Comparison of ENCODE assay signal across 8 cellular contexts in the genomic region with DNA sequence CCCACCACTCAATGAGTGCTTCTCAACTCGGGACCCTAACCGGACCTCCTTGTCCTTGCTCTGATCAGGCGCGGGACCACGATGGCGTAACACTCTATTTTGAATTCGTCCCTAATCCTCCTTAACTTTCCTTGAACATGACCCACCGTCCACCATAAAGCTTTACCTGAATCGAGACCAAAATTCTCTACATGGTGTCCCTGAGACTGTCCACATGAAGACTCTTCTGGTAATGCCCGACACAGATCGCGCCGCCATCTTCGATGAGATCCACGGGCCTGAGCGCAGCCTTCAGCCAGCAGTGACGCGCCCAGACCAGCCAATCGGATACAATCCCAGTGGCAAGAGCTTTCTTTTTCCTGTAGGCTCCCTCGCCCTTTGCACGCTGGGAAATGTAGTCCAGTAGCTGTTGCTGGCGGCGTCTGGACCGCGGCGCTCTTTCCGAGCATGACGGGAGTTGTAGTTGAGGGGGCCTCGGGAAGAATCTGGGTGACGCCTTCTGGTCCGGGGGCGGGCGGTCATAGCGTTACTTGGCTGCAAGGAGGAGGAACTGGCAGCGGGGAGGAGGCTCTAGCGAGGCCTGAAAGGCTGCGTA. TPM values are rescaled to one million over a fixed set of nuclear protein-coding genes. Genes with fewer than 3 reads are reported as not detected.
DNase-seq lines count a peak whose midpoint lies in the region; ATAC-seq and TF ChIP-seq lines count a peak whose summit lies in the region.

A gene (minus strand): TSS at position 284 of the 595 bp plus-strand sequence. CDS start 26 bp downstream, at position 258.
A gene (plus strand): TSS at position 517 of the 595 bp plus-strand sequence. CDS start 306 bp downstream, outside the sequence.

- H3K27me3 ChIP-seq in SU-DHL-6 (ENCODE audit: low read length) (no peaks in the 10 kb centered on the region), cardiac muscle cell (no peaks in the 10 kb centered on the region), parathyroid adenoma (ENCODE audit: control insufficient read depth, insufficient read depth, low read length) (no peaks in the 10 kb centered on the region), tibial nerve (no peaks in the 10 kb centered on the region)

- peaks cover 41% of the 10 kb centered on the region for H3K9me3 Mint-ChIP-seq in activated naive CD8-positive, alpha-beta T cell treated with anti-CD3 and anti-CD28 coated beads, Interleukin-2, amount 50 U/mL, for 24 hours

- no peaks in the 10 kb centered on the region for H4K20me1 ChIP-seq in SU-DHL-6 (ENCODE audit: low read depth, low read length)

- peak; percentile 83 to 98 for TF ChIP-seq EP300 in tibial nerve (IDR thresholded peaks at IDR 0.05)

- DNase-seq in NCI-H128 (lab: John Stamatoyannopoulos, UW; ENCODE audit: unreplicated experiment) = peak; percentile 95
- DNase-seq in activated naive CD8-positive, alpha-beta T cell treated with anti-CD3 and anti-CD28 coated beads, Interleukin-2, amount 50 U/mL, for 24 hours = peak; percentile 92
- DNase-seq in cardiac muscle cell (ENCODE audit: low read depth in 1 of 2, low spot score in 1 of 2) = peak; percentile 98 to 99
- DNase-seq in tibial nerve (ENCODE audit: low spot score in 2 of 2) = peak; percentile 97 to 99

- H3K9ac ChIP-seq in SU-DHL-6 (ENCODE audit: low read length) = peak within 1 kb of the TSS; percentile 82
- H3K9ac ChIP-seq in parathyroid adenoma = peak within 1 kb of the TSS; percentile 37

- no peaks in the 10 kb centered on the region for H3K27me3 Mint-ChIP-seq in activated naive CD8-positive, alpha-beta T cell treated with anti-CD3 and anti-CD28 coated beads, Interleukin-2, amount 50 U/mL, for 24 hours

- H3K4me1 ChIP-seq in cardiac muscle cell (ENCODE audit: low read depth) (peaks cover 24% of the 10 kb centered on the region), parathyroid adenoma (peaks cover 2% of the 10 kb centered on the region), tibial nerve (peaks cover 0 to 46% (median 18%) of the 10 kb centered on the region in 4 donors)

- no peaks in the 10 kb centered on the region for H3K9me2 ChIP-seq in SU-DHL-6 (replicated peaks; ENCODE audit: insufficient read depth, low read length)

- TF ChIP-seq CTCF in SU-DHL-6 (IDR thresholded peaks at IDR 0.05; ENCODE audit: insufficient read depth, low read length, poor library complexity, severe bottlenecking) = no peak
- no peak for TF ChIP-seq CTCF in cardiac muscle cell (IDR thresholded peaks at IDR 0.05; ENCODE audit: low read depth, low read length)
- TF ChIP-seq CTCF in parathyroid adenoma (IDR thresholded peaks at IDR 0.05) = no peak
- peak in 1 of 5 experiments; percentile 34 for TF ChIP-seq CTCF in tibial nerve (IDR thresholded peaks at IDR 0.05)

- WGBS in tibial nerve, 2 donors = 1% methylated on average over 34 to 37 of the region's 37 CpGs

- H3K9me3 ChIP-seq in SU-DHL-6 (ENCODE audit: insufficient read depth, low read length) = no peaks in the 10 kb centered on the region
- no peaks in the 10 kb centered on the region for H3K9me3 ChIP-seq in cardiac muscle cell (ENCODE audit: low read depth)
- H3K9me3 ChIP-seq in parathyroid adenoma (ENCODE audit: control insufficient read depth, low read length) = no peaks in the 10 kb centered on the region
- peaks cover 0 to 26% (median 0%) of the 10 kb centered on the region in 4 donors for H3K9me3 ChIP-seq in tibial nerve

- peak within 1 kb of the TSS; percentile 99 for H3K4me3 Mint-ChIP-seq in activated naive CD8-positive, alpha-beta T cell treated with anti-CD3 and anti-CD28 coated beads, Interleukin-2, amount 50 U/mL, for 24 hours

- peak within 1 kb of the TSS; percentile 99 for H3K27ac Mint-ChIP-seq in activated naive CD8-positive, alpha-beta T cell treated with anti-CD3 and anti-CD28 coated beads, Interleukin-2, amount 50 U/mL, for 24 hours

- H3K36me3 Mint-ChIP-seq in activated naive CD8-positive, alpha-beta T cell treated with anti-CD3 and anti-CD28 coated beads, Interleukin-2, amount 50 U/mL, for 24 hours (ENCODE audit: low read depth) = peaks cover 76% of the 10 kb centered on the region

- TF ChIP-seq POLR2A in GM10847 (IDR thresholded peaks at IDR 0.05; ENCODE audit: extremely low read depth, insufficient read length) (peak; percentile 82), tibial nerve (IDR thresholded peaks at IDR 0.05) (peak; percentile 62 to 92)

- H3K27ac ChIP-seq in SU-DHL-6 (ENCODE audit: low read depth, low read length) (peak within 1 kb of the TSS; percentile 43), cardiac muscle cell (peak within 1 kb of the TSS; percentile 89), parathyroid adenoma (peak within 1 kb of the TSS; percentile 75), tibial nerve (peak within 1 kb of the TSS; percentile 75 to 96 (median 92))

- H3K4me2 ChIP-seq in SU-DHL-6 (ENCODE audit: low read depth, low read length, poor library complexity, severe bottlenecking) (peak within 1 kb of the TSS; percentile 91), parathyroid adenoma (ENCODE audit: low read length) (peak within 1 kb of the TSS; percentile 84)

- peak; percentile 97 for ATAC-seq in HG02678 (IDR thresholded peaks at IDR 0.05; ENCODE audit: unreplicated experiment)
- peak; percentile 97 for ATAC-seq in activated naive CD8-positive, alpha-beta T cell treated with anti-CD3 and anti-CD28 coated beads, Interleukin-2, amount 50 U/mL, for 24 hours

- H3K4me3 ChIP-seq in SU-DHL-6 (ENCODE audit: insufficient read depth, low read length, poor library complexity, severe bottlenecking) (peak within 1 kb of the TSS; percentile 93), cardiac muscle cell (peak within 1 kb of the TSS; percentile 45), parathyroid adenoma (ENCODE audit: low read depth, low read length) (peak within 1 kb of the TSS; percentile 82), tibial nerve (peak within 1 kb of the TSS; percentile 63 to 78 (median 70))

- peak within 1 kb of the TSS; percentile 92 for H2AFZ ChIP-seq in SU-DHL-6 (ENCODE audit: low read depth, low read length, severe bottlenecking)
- H2AFZ ChIP-seq in parathyroid adenoma = peak within 1 kb of the TSS; percentile 82

- H3K4me1 Mint-ChIP-seq in activated naive CD8-positive, alpha-beta T cell treated with anti-CD3 and anti-CD28 coated beads, Interleukin-2, amount 50 U/mL, for 24 hours = peaks cover 72% of the 10 kb centered on the region

- H3K79me2 ChIP-seq in SU-DHL-6 (ENCODE audit: insufficient read depth, low read length) (peaks cover 66% of the 10 kb centered on the region), parathyroid adenoma (peaks cover 25% of the 10 kb centered on the region)

- H3F3A ChIP-seq in SU-DHL-6 (ENCODE audit: insufficient read depth) = no peaks in the 10 kb centered on the region

- H3K36me3 ChIP-seq in SU-DHL-6 (ENCODE audit: low read length) = peaks cover 58% of the 10 kb centered on the region
- H3K36me3 ChIP-seq in cardiac muscle cell = peaks cover 27% of the 10 kb centered on the region
- H3K36me3 ChIP-seq in parathyroid adenoma (ENCODE audit: control insufficient read depth, insufficient read depth, low read length) = no peaks in the 10 kb centered on the region
- peaks cover 3 to 42% (median 15%) of the 10 kb centered on the region in 3 donors for H3K36me3 ChIP-seq in tibial nerve

RNA-seq across cellular contexts. Expression of the first gene that starts in this region (rescaled TPM):
- 9.1 and 11.2 TPM in 2 replicates for total RNA-seq in cardiac muscle cell
- 23.5 and 24.5 TPM in 2 replicates for polyA plus RNA-seq in cardiac muscle cell
- 10 to 100 TPM in 1 of 4 donors, 1 to 10 TPM in 3; 6.3 to 10.9 (median 8.5) TPM for total RNA-seq in tibial nerve

RNA-seq across cellular contexts. Expression of the second gene that starts in this region (rescaled TPM):
- total RNA-seq in cardiac muscle cell (15.6 and 20.3 TPM in 2 replicates), tibial nerve (10 to 100 TPM; 22.3 to 24.7 (median 24.2) TPM)
- 5.8 and 8.4 TPM in 2 replicates for polyA plus RNA-seq in cardiac muscle cell

Comparison
In these comparisons a context has a peak if more than half of its experiments do, and no peak if none do; other contexts are left out.
1. Peak in every context shown above with its lines: DNase-seq, ATAC-seq, H3K4me3 ChIP-seq and H3K27ac ChIP-seq.